ENCODE assay signal across 8 cellular contexts in genomic region chr15:25436707-25437106, GRCh38. TPM values are rescaled to one million over a fixed set of nuclear protein-coding genes. Genes with fewer than 3 reads are reported as not detected.
DNase-seq lines count a peak whose midpoint lies in the region; ATAC-seq and TF ChIP-seq lines count a peak whose summit lies in the region.
"Had no signal": no experiment of that assay in that cellular context is flagged by ENCODE, and none has a peak within 500 bp of the region (broad histone marks: within the 10 kb centered on the region; RNA-seq: fewer than 3 reads in every experiment).

No MANE protein-coding gene starts in this region.

- TF ChIP-seq CTCF in GM12865 (IDR thresholded peaks at IDR 0.05; ENCODE audit: insufficient read depth, low read depth, low read length, missing control alignments) (no peak), RWPE2 (IDR thresholded peaks at IDR 0.05; ENCODE audit: poor library complexity, severe bottlenecking) (no peak), esophagus muscularis mucosa (IDR thresholded peaks at IDR 0.05) (no peak), retinal pigment epithelial cell (conservative IDR thresholded peaks at IDR 0.05; ENCODE audit: low read depth, low read length) (no peak)

- H3K4me1 ChIP-seq in RWPE2 (ENCODE audit: insufficient read depth, poor library complexity, severe bottlenecking) = peaks cover 22% of the 10 kb centered on the region
- H3K4me1 ChIP-seq in esophagus muscularis mucosa = peaks cover 36 to 70% (median 65%) of the 10 kb centered on the region in 4 donors

- H3K9me3 ChIP-seq in RWPE2 (ENCODE audit: severe bottlenecking) (no peaks in the 10 kb centered on the region), esophagus muscularis mucosa (no peaks in the 10 kb centered on the region)

- intact Hi-C loops in esophagus muscularis mucosa (cut with DNase I) = loop anchor here (5.0 kb wide), 1 partner anchor 89 kb away; no protein-coding TSS in a partner anchor

- no peak for TF ChIP-seq EP300 in esophagus muscularis mucosa (IDR thresholded peaks at IDR 0.05)

- H3K27me3 ChIP-seq in RWPE2 (ENCODE audit: insufficient read depth, poor library complexity, severe bottlenecking) (no peaks in the 10 kb centered on the region), esophagus muscularis mucosa (no peaks in the 10 kb centered on the region)

- H3K27ac ChIP-seq in RWPE2 (ENCODE audit: poor library complexity, severe bottlenecking) = no peak overlapping the region
- H3K27ac ChIP-seq in esophagus muscularis mucosa (replicated peaks in 1 of 4) = peak overlapping the region in 1 of 4 donors; percentile 98

- H3K4me3 ChIP-seq in GM12865 (ENCODE audit: low read depth, low read length) (peak overlapping the region; percentile 73), RWPE2 (ENCODE audit: severe bottlenecking) (peak overlapping the region; percentile 91), esophagus muscularis mucosa (peak overlapping the region; percentile 83 to 99 (median 87)), retinal pigment epithelial cell (ENCODE audit: low read length) (peak overlapping the region; percentile 89)
- H3K4me3 ChIP-seq: lung had no signal

- H3K36me3 ChIP-seq in RWPE2 (ENCODE audit: low read depth) = peaks cover 30% of the 10 kb centered on the region
- H3K36me3 ChIP-seq in esophagus muscularis mucosa = no peaks in the 10 kb centered on the region

- ATAC-seq in RWPE2 (ENCODE audit: low read depth) = no peak

- TF ChIP-seq POLR2A in esophagus muscularis mucosa (IDR thresholded peaks at IDR 0.05; ENCODE audit: low read depth) = no peak

- no peak for DNase-seq in GM12865 (ENCODE audit: low read depth)
- no peak for DNase-seq in RWPE2 (ENCODE audit: low spot score)
- DNase-seq in esophagus muscularis mucosa (ENCODE audit: extremely low spot score) = no peak
- DNase-seq in retinal pigment epithelial cell (ENCODE audit: low read depth) = no peak
- DNase-seq in effector CD4-positive, alpha-beta T cell = no peak
- DNase-seq in NCI-H2107 treated with DMSO at 0.1 percent for 48 hours (lab: John Stamatoyannopoulos, UW; ENCODE audit: unreplicated experiment) = no peak
- DNase-seq in NCI-H146 (lab: John Stamatoyannopoulos, UW) = no peak

RNA-seq across cellular contexts. Expression of gene UBE3A, which starts 2.1 kb away (rescaled TPM):
- total RNA-seq in esophagus muscularis mucosa = 10 to 100 TPM; 73.9 to 97.6 (median 80.1) TPM
